Comparison of ENCODE assay signal across 1 cellular context in genomic region chr7:139034855-139035587, GRCh38.
A peak's percentile ranks its signal among the peaks of the same experiment; 100 is the strongest.
TF ChIP-seq lines count a peak whose summit lies in the region.

No MANE protein-coding gene starts in this region.

TF ChIP-seq in GM12878, 131 proteins besides CTCF, POLR2A, EP300 and RAD21 (continued from another document and continues in another):
- TF ChIP-seq, protein P1, sequence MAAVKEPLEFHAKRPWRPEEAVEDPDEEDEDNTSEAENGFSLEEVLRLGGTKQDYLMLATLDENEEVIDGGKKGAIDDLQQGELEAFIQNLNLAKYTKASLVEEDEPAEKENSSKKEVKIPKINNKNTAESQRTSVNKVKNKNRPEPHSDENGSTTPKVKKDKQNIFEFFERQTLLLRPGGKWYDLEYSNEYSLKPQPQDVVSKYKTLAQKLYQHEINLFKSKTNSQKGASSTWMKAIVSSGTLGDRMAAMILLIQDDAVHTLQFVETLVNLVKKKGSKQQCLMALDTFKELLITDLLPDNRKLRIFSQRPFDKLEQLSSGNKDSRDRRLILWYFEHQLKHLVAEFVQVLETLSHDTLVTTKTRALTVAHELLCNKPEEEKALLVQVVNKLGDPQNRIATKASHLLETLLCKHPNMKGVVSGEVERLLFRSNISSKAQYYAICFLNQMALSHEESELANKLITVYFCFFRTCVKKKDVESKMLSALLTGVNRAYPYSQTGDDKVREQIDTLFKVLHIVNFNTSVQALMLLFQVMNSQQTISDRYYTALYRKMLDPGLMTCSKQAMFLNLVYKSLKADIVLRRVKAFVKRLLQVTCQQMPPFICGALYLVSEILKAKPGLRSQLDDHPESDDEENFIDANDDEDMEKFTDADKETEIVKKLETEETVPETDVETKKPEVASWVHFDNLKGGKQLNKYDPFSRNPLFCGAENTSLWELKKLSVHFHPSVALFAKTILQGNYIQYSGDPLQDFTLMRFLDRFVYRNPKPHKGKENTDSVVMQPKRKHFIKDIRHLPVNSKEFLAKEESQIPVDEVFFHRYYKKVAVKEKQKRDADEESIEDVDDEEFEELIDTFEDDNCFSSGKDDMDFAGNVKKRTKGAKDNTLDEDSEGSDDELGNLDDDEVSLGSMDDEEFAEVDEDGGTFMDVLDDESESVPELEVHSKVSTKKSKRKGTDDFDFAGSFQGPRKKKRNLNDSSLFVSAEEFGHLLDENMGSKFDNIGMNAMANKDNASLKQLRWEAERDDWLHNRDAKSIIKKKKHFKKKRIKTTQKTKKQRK (IDR thresholded peaks at IDR 0.05; ENCODE audit: low read depth, low read length): no peak
- TF ChIP-seq TCF12 (IDR thresholded peaks at IDR 0.05; ENCODE audit: low read depth, low read length) (peak; percentile 33; the same call in 1 of the 2 replicates), ETV6 (conservative IDR thresholded peaks at IDR 0.05 in 1 of 2, IDR thresholded peaks at IDR 0.05 in 1 of 2; ENCODE audit: borderline replicate concordance in 1 of 2, low read depth in 1 of 2) (no peak), TAF1 (IDR thresholded peaks at IDR 0.05; ENCODE audit: borderline replicate concordance, low read depth, low read length) (no peak), SRF (IDR thresholded peaks at IDR 0.05; ENCODE audit: low read depth in 2 of 2, low read length in 2 of 2) (no peak), ZBTB40 (IDR thresholded peaks at IDR 0.05; ENCODE audit: borderline replicate concordance) (no peak), NR2F1 (conservative IDR thresholded peaks at IDR 0.05) (0 out of 2 replicates have a peak, but pooled peaks have one; percentile 52), FOXM1 (IDR thresholded peaks at IDR 0.05; ENCODE audit: low read depth, low read length) (no peak), PBX3 (IDR thresholded peaks at IDR 0.05; ENCODE audit: insufficient replicate concordance, low read depth, low read length) (no peak), E2F4 (IDR thresholded peaks at IDR 0.05; ENCODE audit: low read depth, low read length) (no peak), SREBF1 (IDR thresholded peaks at IDR 0.05; ENCODE audit: low read length) (no peak), EED (IDR thresholded peaks at IDR 0.05; ENCODE audit: low read depth) (no peak; the same call in 1 of the 2 replicates), BCLAF1 (IDR thresholded peaks at IDR 0.05) (no peak), KLF5 (IDR thresholded peaks at IDR 0.05; ENCODE audit: partially characterized antibody) (no peak), LARP7 (IDR thresholded peaks at IDR 0.05) (no peak), TCF3 (IDR thresholded peaks at IDR 0.05; ENCODE audit: borderline replicate concordance, insufficient read depth, low read depth, low read length) (no peak)
- TF ChIP-seq, protein P2, sequence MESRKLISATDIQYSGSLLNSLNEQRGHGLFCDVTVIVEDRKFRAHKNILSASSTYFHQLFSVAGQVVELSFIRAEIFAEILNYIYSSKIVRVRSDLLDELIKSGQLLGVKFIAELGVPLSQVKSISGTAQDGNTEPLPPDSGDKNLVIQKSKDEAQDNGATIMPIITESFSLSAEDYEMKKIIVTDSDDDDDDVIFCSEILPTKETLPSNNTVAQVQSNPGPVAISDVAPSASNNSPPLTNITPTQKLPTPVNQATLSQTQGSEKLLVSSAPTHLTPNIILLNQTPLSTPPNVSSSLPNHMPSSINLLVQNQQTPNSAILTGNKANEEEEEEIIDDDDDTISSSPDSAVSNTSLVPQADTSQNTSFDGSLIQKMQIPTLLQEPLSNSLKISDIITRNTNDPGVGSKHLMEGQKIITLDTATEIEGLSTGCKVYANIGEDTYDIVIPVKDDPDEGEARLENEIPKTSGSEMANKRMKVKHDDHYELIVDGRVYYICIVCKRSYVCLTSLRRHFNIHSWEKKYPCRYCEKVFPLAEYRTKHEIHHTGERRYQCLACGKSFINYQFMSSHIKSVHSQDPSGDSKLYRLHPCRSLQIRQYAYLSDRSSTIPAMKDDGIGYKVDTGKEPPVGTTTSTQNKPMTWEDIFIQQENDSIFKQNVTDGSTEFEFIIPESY (IDR thresholded peaks at IDR 0.05): no peak
- TF ChIP-seq, protein P3, sequence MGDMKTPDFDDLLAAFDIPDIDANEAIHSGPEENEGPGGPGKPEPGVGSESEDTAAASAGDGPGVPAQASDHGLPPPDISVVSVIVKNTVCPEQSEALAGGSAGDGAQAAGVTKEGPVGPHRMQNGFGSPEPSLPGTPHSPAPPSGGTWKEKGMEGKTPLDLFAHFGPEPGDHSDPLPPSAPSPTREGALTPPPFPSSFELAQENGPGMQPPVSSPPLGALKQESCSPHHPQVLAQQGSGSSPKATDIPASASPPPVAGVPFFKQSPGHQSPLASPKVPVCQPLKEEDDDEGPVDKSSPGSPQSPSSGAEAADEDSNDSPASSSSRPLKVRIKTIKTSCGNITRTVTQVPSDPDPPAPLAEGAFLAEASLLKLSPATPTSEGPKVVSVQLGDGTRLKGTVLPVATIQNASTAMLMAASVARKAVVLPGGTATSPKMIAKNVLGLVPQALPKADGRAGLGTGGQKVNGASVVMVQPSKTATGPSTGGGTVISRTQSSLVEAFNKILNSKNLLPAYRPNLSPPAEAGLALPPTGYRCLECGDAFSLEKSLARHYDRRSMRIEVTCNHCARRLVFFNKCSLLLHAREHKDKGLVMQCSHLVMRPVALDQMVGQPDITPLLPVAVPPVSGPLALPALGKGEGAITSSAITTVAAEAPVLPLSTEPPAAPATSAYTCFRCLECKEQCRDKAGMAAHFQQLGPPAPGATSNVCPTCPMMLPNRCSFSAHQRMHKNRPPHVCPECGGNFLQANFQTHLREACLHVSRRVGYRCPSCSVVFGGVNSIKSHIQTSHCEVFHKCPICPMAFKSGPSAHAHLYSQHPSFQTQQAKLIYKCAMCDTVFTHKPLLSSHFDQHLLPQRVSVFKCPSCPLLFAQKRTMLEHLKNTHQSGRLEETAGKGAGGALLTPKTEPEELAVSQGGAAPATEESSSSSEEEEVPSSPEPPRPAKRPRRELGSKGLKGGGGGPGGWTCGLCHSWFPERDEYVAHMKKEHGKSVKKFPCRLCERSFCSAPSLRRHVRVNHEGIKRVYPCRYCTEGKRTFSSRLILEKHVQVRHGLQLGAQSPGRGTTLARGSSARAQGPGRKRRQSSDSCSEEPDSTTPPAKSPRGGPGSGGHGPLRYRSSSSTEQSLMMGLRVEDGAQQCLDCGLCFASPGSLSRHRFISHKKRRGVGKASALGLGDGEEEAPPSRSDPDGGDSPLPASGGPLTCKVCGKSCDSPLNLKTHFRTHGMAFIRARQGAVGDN (IDR thresholded peaks at IDR 0.05): 0 out of 2 replicates have a peak, but pooled peaks have one; percentile 13
- TF ChIP-seq, protein P4, sequence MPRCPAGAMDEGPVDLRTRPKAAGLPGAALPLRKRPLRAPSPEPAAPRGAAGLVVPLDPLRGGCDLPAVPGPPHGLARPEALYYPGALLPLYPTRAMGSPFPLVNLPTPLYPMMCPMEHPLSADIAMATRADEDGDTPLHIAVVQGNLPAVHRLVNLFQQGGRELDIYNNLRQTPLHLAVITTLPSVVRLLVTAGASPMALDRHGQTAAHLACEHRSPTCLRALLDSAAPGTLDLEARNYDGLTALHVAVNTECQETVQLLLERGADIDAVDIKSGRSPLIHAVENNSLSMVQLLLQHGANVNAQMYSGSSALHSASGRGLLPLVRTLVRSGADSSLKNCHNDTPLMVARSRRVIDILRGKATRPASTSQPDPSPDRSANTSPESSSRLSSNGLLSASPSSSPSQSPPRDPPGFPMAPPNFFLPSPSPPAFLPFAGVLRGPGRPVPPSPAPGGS (IDR thresholded peaks at IDR 0.05; ENCODE audit: borderline replicate concordance, insufficient read depth, low read depth, low read length, poor library complexity, severe bottlenecking): no peak
- TF ChIP-seq, protein P5, sequence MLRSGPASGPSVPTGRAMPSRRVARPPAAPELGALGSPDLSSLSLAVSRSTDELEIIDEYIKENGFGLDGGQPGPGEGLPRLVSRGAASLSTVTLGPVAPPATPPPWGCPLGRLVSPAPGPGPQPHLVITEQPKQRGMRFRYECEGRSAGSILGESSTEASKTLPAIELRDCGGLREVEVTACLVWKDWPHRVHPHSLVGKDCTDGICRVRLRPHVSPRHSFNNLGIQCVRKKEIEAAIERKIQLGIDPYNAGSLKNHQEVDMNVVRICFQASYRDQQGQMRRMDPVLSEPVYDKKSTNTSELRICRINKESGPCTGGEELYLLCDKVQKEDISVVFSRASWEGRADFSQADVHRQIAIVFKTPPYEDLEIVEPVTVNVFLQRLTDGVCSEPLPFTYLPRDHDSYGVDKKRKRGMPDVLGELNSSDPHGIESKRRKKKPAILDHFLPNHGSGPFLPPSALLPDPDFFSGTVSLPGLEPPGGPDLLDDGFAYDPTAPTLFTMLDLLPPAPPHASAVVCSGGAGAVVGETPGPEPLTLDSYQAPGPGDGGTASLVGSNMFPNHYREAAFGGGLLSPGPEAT (IDR thresholded peaks at IDR 0.05; ENCODE audit: low read depth): no peak
- TF ChIP-seq, protein P6, sequence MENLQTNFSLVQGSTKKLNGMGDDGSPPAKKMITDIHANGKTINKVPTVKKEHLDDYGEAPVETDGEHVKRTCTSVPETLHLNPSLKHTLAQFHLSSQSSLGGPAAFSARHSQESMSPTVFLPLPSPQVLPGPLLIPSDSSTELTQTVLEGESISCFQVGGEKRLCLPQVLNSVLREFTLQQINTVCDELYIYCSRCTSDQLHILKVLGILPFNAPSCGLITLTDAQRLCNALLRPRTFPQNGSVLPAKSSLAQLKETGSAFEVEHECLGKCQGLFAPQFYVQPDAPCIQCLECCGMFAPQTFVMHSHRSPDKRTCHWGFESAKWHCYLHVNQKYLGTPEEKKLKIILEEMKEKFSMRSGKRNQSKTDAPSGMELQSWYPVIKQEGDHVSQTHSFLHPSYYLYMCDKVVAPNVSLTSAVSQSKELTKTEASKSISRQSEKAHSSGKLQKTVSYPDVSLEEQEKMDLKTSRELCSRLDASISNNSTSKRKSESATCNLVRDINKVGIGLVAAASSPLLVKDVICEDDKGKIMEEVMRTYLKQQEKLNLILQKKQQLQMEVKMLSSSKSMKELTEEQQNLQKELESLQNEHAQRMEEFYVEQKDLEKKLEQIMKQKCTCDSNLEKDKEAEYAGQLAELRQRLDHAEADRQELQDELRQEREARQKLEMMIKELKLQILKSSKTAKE (IDR thresholded peaks at IDR 0.05; ENCODE audit: low read depth, poor library complexity, severe bottlenecking): no peak
